8 cellular contexts compared by ENCODE assay signal in genomic region chr5:36690041-36690941, GRCh38.
DNase-seq lines count a peak whose midpoint lies in the region; ATAC-seq and TF ChIP-seq lines count a peak whose summit lies in the region.

No MANE protein-coding gene starts in this region.

- H3K4me1 Mint-ChIP-seq in activated CD4-positive, alpha-beta memory T cell treated with anti-CD3 and anti-CD28 coated beads, Interleukin-2, amount 10 ng/mL, durations not matched to agents 7 days and 5 days, result peaks cover 10% of the 10 kb centered on the region

- peaks cover 0 to 19% (median 0%) of the 10 kb centered on the region in 11 experiments; a peak in 6 of 22 replicates for H3K9me3 ChIP-seq in BLaER1 treated with 17β-estradiol and CSF1 and Interleukin-3, amounts not matched to agents 10 nM and 100 nM (replicated peaks in 1 of 11)
- H3K9me3 ChIP-seq in lung (ENCODE audit: control insufficient read depth in 2 of 2, insufficient read depth in 1 of 2, low read length in 1 of 2), result peaks cover 0 to 2% of the 10 kb centered on the region in 2 donors

- peaks cover 36 to 84% (median 58%) of the 10 kb centered on the region in 10 experiments for H3K4me1 ChIP-seq in BLaER1 treated with 17β-estradiol and CSF1 and Interleukin-3, amounts not matched to agents 10 nM and 100 nM
- H3K4me1 ChIP-seq in lung (ENCODE audit: control insufficient read depth in 2 of 2, insufficient read depth in 2 of 2, low read length in 2 of 2), result peaks cover 2 to 3% of the 10 kb centered on the region in 2 donors

- peaks cover 29% of the 10 kb centered on the region for H3K27me3 Mint-ChIP-seq in activated CD4-positive, alpha-beta memory T cell treated with anti-CD3 and anti-CD28 coated beads, Interleukin-2, amount 10 ng/mL, durations not matched to agents 7 days and 5 days

- DNase-seq in NCI-H526 treated with DMSO at 0.1 percent for 48 hours (lab: John Stamatoyannopoulos, UW) (peak; percentile 92), lung (ENCODE audit: low spot score) (peak; percentile 77)
- peak; percentile 63 for DNase-seq in activated CD4-positive, alpha-beta memory T cell treated with anti-CD3 and anti-CD28 coated beads, Interleukin-2, amount 10 ng/mL, durations not matched to agents 7 days and 5 days
- DNase-seq in effector CD8-positive, alpha-beta T cell (lab: John Stamatoyannopoulos, UW), result peak; percentile 48
- DNase-seq in stimulated activated CD4-positive, alpha-beta T cell treated with anti-CD3 and anti-CD28 coated beads, TNF-alpha, amount 100 ng/mL, for 1 hour (ENCODE audit: low read depth in 3 of 3, low spot score in 1 of 3), result peak; percentile 10 to 55 (median 29)

- peak overlapping the region; percentile 74 for H3K4me3 Mint-ChIP-seq in activated CD4-positive, alpha-beta memory T cell treated with anti-CD3 and anti-CD28 coated beads, Interleukin-2, amount 10 ng/mL, durations not matched to agents 7 days and 5 days

- H4K20me1 ChIP-seq in BLaER1 treated with 17β-estradiol and CSF1 and Interleukin-3, amounts not matched to agents 10 nM and 100 nM, result no peaks in the 10 kb centered on the region

- H3K36me3 ChIP-seq in BLaER1 treated with 17β-estradiol and CSF1 and Interleukin-3, amounts not matched to agents 10 nM and 100 nM, result peaks cover 0 to 6% (median 0%) of the 10 kb centered on the region in 11 experiments; a peak in 3 of 22 replicates
- no peaks in the 10 kb centered on the region for H3K36me3 ChIP-seq in lung (ENCODE audit: control insufficient read depth in 2 of 2, insufficient read depth in 2 of 2, low read length in 2 of 2)

- H3K27ac Mint-ChIP-seq in activated CD4-positive, alpha-beta memory T cell treated with anti-CD3 and anti-CD28 coated beads, Interleukin-2, amount 10 ng/mL, durations not matched to agents 7 days and 5 days, result no peak overlapping the region

- H3K4me3 ChIP-seq in BLaER1 treated with 17β-estradiol and CSF1 and Interleukin-3, amounts not matched to agents 10 nM and 100 nM, result peak overlapping the region; percentile 58 to 73 (median 65)
- H3K4me3 ChIP-seq in lung, result peak overlapping the region; percentile 56

- peak; percentile 57 for TF ChIP-seq CTCF in lung (IDR thresholded peaks at IDR 0.05; ENCODE audit: control extremely low read depth, extremely low read depth)

- no peaks in the 10 kb centered on the region for H3K27me3 ChIP-seq in BLaER1 treated with 17β-estradiol and CSF1 and Interleukin-3, amounts not matched to agents 10 nM and 100 nM
- H3K27me3 ChIP-seq in lung (ENCODE audit: control insufficient read depth, insufficient read depth), result no peaks in the 10 kb centered on the region

- H3K9ac ChIP-seq in BLaER1 treated with 17β-estradiol and CSF1 and Interleukin-3, amounts not matched to agents 10 nM and 100 nM, result peak overlapping the region; percentile 78 to 91 (median 89)

- CTCF ChIA-PET in activated CD4-positive, alpha-beta memory T cell treated with anti-CD3 and anti-CD28 coated beads, Interleukin-2, amount 10 ng/mL, durations not matched to agents 7 days and 5 days (lab: Charles Lee), result interaction anchor here (0.6 to 2.1 kb wide), 29 partner anchors 8 to 611 kb away, joined by 3 to 21 read pairs (median 4); partner anchors contain the start of gene LMBRD2

- ATAC-seq in GM19324 (IDR thresholded peaks at IDR 0.05; ENCODE audit: low FRiP score, unreplicated experiment) (peak; percentile 85), HG03442 (IDR thresholded peaks at IDR 0.05; ENCODE audit: unreplicated experiment) (peak; percentile 69), lung (ENCODE audit: insufficient read depth, low FRiP score) (peak; percentile 78)

- no peaks in the 10 kb centered on the region for H3K9me3 Mint-ChIP-seq in activated CD4-positive, alpha-beta memory T cell treated with anti-CD3 and anti-CD28 coated beads, Interleukin-2, amount 10 ng/mL, durations not matched to agents 7 days and 5 days

- peak overlapping the region; percentile 86 to 94 (median 92) for H3K4me2 ChIP-seq in BLaER1 treated with 17β-estradiol and CSF1 and Interleukin-3, amounts not matched to agents 10 nM and 100 nM

- H3K36me3 Mint-ChIP-seq in activated CD4-positive, alpha-beta memory T cell treated with anti-CD3 and anti-CD28 coated beads, Interleukin-2, amount 10 ng/mL, durations not matched to agents 7 days and 5 days (ENCODE audit: low read depth), result no peaks in the 10 kb centered on the region

- peak overlapping the region; percentile 84 to 96 (median 94) for H3K27ac ChIP-seq in BLaER1 treated with 17β-estradiol and CSF1 and Interleukin-3, amounts not matched to agents 10 nM and 100 nM
- peak overlapping the region; percentile 71 to 79 for H3K27ac ChIP-seq in lung (ENCODE audit: low read depth in 1 of 2, low read length in 1 of 2)

- 2 to 5% methylated on average over 47 to 50 of the region's 50 CpGs for WGBS in lung, 2 donors

- POLR2A ChIA-PET in activated CD4-positive, alpha-beta memory T cell treated with anti-CD3 and anti-CD28 coated beads, Interleukin-2, amount 10 ng/mL, durations not matched to agents 7 days and 5 days (lab: Charles Lee), result no interaction called here

Comparison
In these comparisons a context has a peak if more than half of its experiments do, and no peak if none do; other contexts are left out.
1. Peak in every context shown above with its lines: DNase-seq, ATAC-seq, H3K4me3 ChIP-seq and H3K27ac ChIP-seq.
2. DNase-seq: peak in every context shown above with its lines; median percentile 92 in NCI-H526 treated with DMSO at 0.1 percent for 48 hours; 77 in lung; 63 in activated CD4-positive, alpha-beta memory T cell treated with anti-CD3 and anti-CD28 coated beads, Interleukin-2, amount 10 ng/mL, durations not matched to agents 7 days and 5 days; 48 in effector CD8-positive, alpha-beta T cell; 29 in stimulated activated CD4-positive, alpha-beta T cell treated with anti-CD3 and anti-CD28 coated beads, TNF-alpha, amount 100 ng/mL, for 1 hour.